Comparison of ENCODE assay signal across 9 cellular contexts in the genomic region with DNA sequence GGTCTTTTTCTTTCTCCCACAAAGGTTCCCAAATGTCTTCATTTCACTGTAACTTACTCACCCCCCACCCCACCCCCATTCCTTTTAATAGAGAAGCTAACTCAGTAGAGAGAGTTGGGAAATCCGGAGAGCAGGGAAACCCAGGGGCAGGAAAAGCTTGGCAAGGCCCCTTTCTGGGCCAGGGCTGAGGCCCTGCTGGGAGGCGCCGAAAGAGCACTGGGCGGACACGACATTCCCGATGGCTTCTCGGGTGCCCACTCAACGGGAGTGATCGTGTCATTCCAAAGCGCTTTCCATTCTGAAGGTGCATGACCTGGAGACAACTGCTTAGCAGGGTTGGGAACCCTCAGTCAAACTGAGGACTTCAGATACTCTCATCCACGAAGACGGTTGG. TPM values are rescaled to one million over a fixed set of nuclear protein-coding genes. Genes with fewer than 3 reads are reported as not detected.
DNase-seq lines count a peak whose midpoint lies in the region; ATAC-seq and TF ChIP-seq lines count a peak whose summit lies in the region.
"Had no signal": no experiment of that assay in that cellular context is flagged by ENCODE, and none has a peak within 500 bp of the region (broad histone marks: within the 10 kb centered on the region; RNA-seq: fewer than 3 reads in every experiment).

No MANE protein-coding gene starts in this region.

- peak overlapping the region; percentile 96 for H3K9ac ChIP-seq in GM23248

- no peaks in the 10 kb centered on the region for H3K9me3 ChIP-seq in GM23248 (ENCODE audit: low read depth)
- H3K9me3 ChIP-seq in PC-9 (ENCODE audit: insufficient read depth, low read depth), result no peaks in the 10 kb centered on the region
- H3K9me3 ChIP-seq in esophagus (ENCODE audit: control insufficient read depth in 2 of 2, insufficient read depth in 1 of 2, low read depth in 1 of 2, low read length in 1 of 2), result no peaks in the 10 kb centered on the region
- H3K9me3 ChIP-seq in gastrocnemius medialis, result no peaks in the 10 kb centered on the region

- H3K4me2 ChIP-seq in GM23248 (ENCODE audit: unreplicated experiment) (peak overlapping the region; percentile 87), PC-9 (peak overlapping the region; percentile 92)

- H3K27me3 ChIP-seq in GM23248 (replicated peaks; ENCODE audit: insufficient read depth) (no peaks in the 10 kb centered on the region), PC-9 (ENCODE audit: insufficient read depth, low read depth) (no peaks in the 10 kb centered on the region), esophagus (ENCODE audit: control insufficient read depth in 1 of 2, insufficient read depth in 2 of 2, low read length in 2 of 2) (no peaks in the 10 kb centered on the region), gastrocnemius medialis (no peaks in the 10 kb centered on the region)

- H3F3A ChIP-seq in GM23248 (ENCODE audit: insufficient read depth) (peaks cover 40% of the 10 kb centered on the region), PC-9 (ENCODE audit: insufficient read depth, low read depth) (peaks cover 50% of the 10 kb centered on the region)

- peaks cover 5% of the 10 kb centered on the region; the same call in 1 of the 2 replicates for H3K4me1 ChIP-seq in GM23248 (ENCODE audit: insufficient read depth)
- H3K4me1 ChIP-seq in PC-9 (replicated peaks; ENCODE audit: insufficient read depth), result peaks cover 30% of the 10 kb centered on the region
- H3K4me1 ChIP-seq in esophagus (ENCODE audit: control insufficient read depth in 2 of 2, insufficient read depth in 2 of 2, low read length in 1 of 2), result peaks cover 8 to 20% of the 10 kb centered on the region in 2 donors
- H3K4me1 ChIP-seq in gastrocnemius medialis, result peaks cover 37 to 51% of the 10 kb centered on the region in 2 donors

- no peak for TF ChIP-seq CTCF in PC-9 (conservative IDR thresholded peaks at IDR 0.05)
- no peak for TF ChIP-seq CTCF in gastrocnemius medialis (IDR thresholded peaks at IDR 0.05 in 4 of 5, conservative IDR thresholded peaks at IDR 0.05 in 1 of 5)

- in situ Hi-C loops in GM23248 (cut with MboI) (no loop called here), gastrocnemius medialis (cut with MboI; ENCODE audit: low sequenced_read_pairs in 4 of 4) (no loop called here)

- DNase-seq in GM23248 (peak; percentile 64), PC-9 (no peak), gastrocnemius medialis (no peak), kidney tubule cell (ENCODE audit: low spot score) (no peak), NCI-H2029 treated with DMSO at 0.1 percent for 48 hours (lab: John Stamatoyannopoulos, UW) (no peak), NCI-H524 (lab: John Stamatoyannopoulos, UW) (no peak)
- no peak for DNase-seq in stimulated activated naive CD4-positive, alpha-beta T cell (lab: John Stamatoyannopoulos, UW)
- DNase-seq: stimulated activated CD4-positive, alpha-beta T cell treated with anti-CD3 and anti-CD28 coated beads, Interleukin-2, amount 100 ng/mL, for 48 hours had no signal

- ATAC-seq in gastrocnemius medialis, result no peak

- intact Hi-C loops in PC-9 (cut with micrococcal nuclease; ENCODE audit: unreplicated experiment) (no loop called here), gastrocnemius medialis (cut with DNase I; ENCODE audit: low total_unique reads) (loop anchor here (5.0 kb wide), 2 partner anchors 112 to 652 kb away; a partner anchor contains a TSS)

- H4K20me1 ChIP-seq in GM23248 (ENCODE audit: insufficient read depth) (no peaks in the 10 kb centered on the region), PC-9 (ENCODE audit: insufficient read depth) (no peaks in the 10 kb centered on the region)

- H3K79me2 ChIP-seq in GM23248 (ENCODE audit: insufficient read depth), result peaks cover 59% of the 10 kb centered on the region
- peaks cover 44% of the 10 kb centered on the region for H3K79me2 ChIP-seq in PC-9 (ENCODE audit: low read depth)

- WGBS in GM23248 (ENCODE audit: low coverage in 1 of 2, low lambda C conversion rate in 2 of 2, missing lambda C conversion rate in 2 of 2), 2 experiments, result 52 to 62% methylated on average over 10 to 12 of the region's 12 CpGs
- WGBS in esophagus, 2 donors, result 32 to 44% methylated on average over 12 of the region's 12 CpGs

- H3K4me3 ChIP-seq in GM23248 (peak overlapping the region; percentile 84), PC-9 (peak overlapping the region; percentile 70), esophagus (ENCODE audit: low read depth in 1 of 2, low read length in 2 of 2) (peak overlapping the region; percentile 68 to 94), gastrocnemius medialis (peak overlapping the region; percentile 77 to 97 (median 90))

- peak overlapping the region; percentile 99 for H3K27ac ChIP-seq in GM23248
- H3K27ac ChIP-seq in PC-9, result no peak overlapping the region
- H3K27ac ChIP-seq in esophagus (ENCODE audit: low read depth in 2 of 2, low read length in 1 of 2), result peak overlapping the region; percentile 100
- H3K27ac ChIP-seq in gastrocnemius medialis, result peak overlapping the region; percentile 97 to 100 (median 98)

- POLR2A ChIA-PET in PC-9 (lab: Charles Lee; ENCODE audit: unreplicated experiment), result interaction anchor here (0.5 to 3.7 kb wide), 4 partner anchors 13 to 74 kb away, joined by 3 to 22 read pairs (median 8); a partner anchor contains a TSS

- peaks cover 18% of the 10 kb centered on the region for H3K36me3 ChIP-seq in GM23248 (ENCODE audit: low read depth)
- no peaks in the 10 kb centered on the region for H3K36me3 ChIP-seq in PC-9 (ENCODE audit: low read depth)
- peaks cover 8 to 24% of the 10 kb centered on the region in 2 donors for H3K36me3 ChIP-seq in esophagus (ENCODE audit: control insufficient read depth in 2 of 2, insufficient read depth in 2 of 2, low read length in 1 of 2)
- peaks cover 0 to 35% of the 10 kb centered on the region in 2 donors for H3K36me3 ChIP-seq in gastrocnemius medialis

- no peak for TF ChIP-seq POLR2A in gastrocnemius medialis (IDR thresholded peaks at IDR 0.05)

- BruUV-seq in PC-9 (replicated peaks; lab: Mats Ljungman, UMichigan), result no TSS peak

- CTCF ChIA-PET in PC-9 (lab: Charles Lee), result interaction anchor here (0.6 kb wide), 1 partner anchor 34 kb away, joined by 15 read pairs; no protein-coding TSS in a partner anchor

- no peaks in the 10 kb centered on the region for H3K9me2 ChIP-seq in GM23248 (ENCODE audit: insufficient read depth)
- no peaks in the 10 kb centered on the region for H3K9me2 ChIP-seq in PC-9 (ENCODE audit: insufficient read depth)

- H2AFZ ChIP-seq in GM23248, result peak overlapping the region; percentile 28; the same call in 1 of the 2 replicates
- H2AFZ ChIP-seq in PC-9, result no peak overlapping the region

RNA-seq across cellular contexts. Expression of a gene that starts 1.6 kb away (rescaled TPM):
- 65.3 and 88.9 TPM in 2 replicates for total RNA-seq in GM23248 (2014; rRNA removed; shearing (Covaris generic))
- 40.2 and 43.3 TPM in 2 replicates for polyA plus RNA-seq in GM23248 (2016; fragmentation: Nextera tagmentation; extraction: Ambion mirVana)
- 27.7 and 35.9 TPM in 2 replicates for total RNA-seq in PC-9 (2021)
- 10 to 100 TPM; 22.2 to 26.9 TPM for polyA plus RNA-seq in esophagus
- total RNA-seq in gastrocnemius medialis, result 10 to 100 TPM; 10.6 to 20.1 (median 16.3) TPM

RNA-seq across cellular contexts. Expression of a gene that starts 2.0 kb away (rescaled TPM):
- 129 and 132 TPM in 2 replicates for total RNA-seq in GM23248 (2014; rRNA removed; shearing (Covaris generic))
- 211 and 218 TPM in 2 replicates for polyA plus RNA-seq in GM23248 (2016; fragmentation: Nextera tagmentation; extraction: Ambion mirVana)
- total RNA-seq in PC-9 (2021), result 32.9 and 38.8 TPM in 2 replicates
- polyA plus RNA-seq in esophagus, result 10 to 100 TPM; 65.1 to 65.7 TPM
- total RNA-seq in gastrocnemius medialis, result 100 to 1,000 TPM; 129 to 181 (median 148) TPM

RNA-seq across cellular contexts. Expression of a gene that starts 9.3 kb away (rescaled TPM):
- total RNA-seq in GM23248 (2014; rRNA removed; shearing (Covaris generic)), result 192 and 210 TPM in 2 replicates
- polyA plus RNA-seq in GM23248 (2016; fragmentation: Nextera tagmentation; extraction: Ambion mirVana), result 121 and 128 TPM in 2 replicates
- 190 and 222 TPM in 2 replicates for total RNA-seq in PC-9 (2021)
- 100 to 1,000 TPM; 121 to 176 TPM for polyA plus RNA-seq in esophagus
- total RNA-seq in gastrocnemius medialis, result 100 to 1,000 TPM; 178 to 229 (median 205) TPM

RNA-seq across cellular contexts. Expression of a gene that starts 12.7 kb away (rescaled TPM):
- 56.1 and 60.8 TPM in 2 replicates for total RNA-seq in GM23248 (2014; rRNA removed; shearing (Covaris generic))
- polyA plus RNA-seq in GM23248 (2016; fragmentation: Nextera tagmentation; extraction: Ambion mirVana) (50.3 and 51.3 TPM in 2 replicates), esophagus (10 to 100 TPM; 64.5 to 79.0 TPM)
- total RNA-seq in PC-9 (2021) (157 and 159 TPM in 2 replicates), gastrocnemius medialis (10 to 100 TPM; 40.4 to 50.9 (median 45.5) TPM)

RNA-seq across cellular contexts. Expression of a gene that starts 29.9 kb away (rescaled TPM):
- 38.3 and 53.6 TPM in 2 replicates for total RNA-seq in GM23248 (2014; rRNA removed; shearing (Covaris generic))
- polyA plus RNA-seq in GM23248 (2016; fragmentation: Nextera tagmentation; extraction: Ambion mirVana) (29.7 and 30.4 TPM in 2 replicates), esophagus (10 to 100 TPM; 10.7 to 14.5 TPM)
- total RNA-seq in PC-9 (2021) (49.1 and 57.1 TPM in 2 replicates), gastrocnemius medialis (10 to 100 TPM; 13.6 to 21.7 (median 20.3) TPM)
